ENCODE assay signal across 7 cellular contexts in genomic region chr7:94301024-94301588, GRCh38.
A peak's percentile ranks its signal among the peaks of the same experiment; 100 is the strongest.
DNase-seq lines count a peak whose midpoint lies in the region; ATAC-seq and TF ChIP-seq lines count a peak whose summit lies in the region.

No MANE protein-coding gene starts in this region.

- peaks cover 3% of the 10 kb centered on the region for H3K36me3 Mint-ChIP-seq in type B pancreatic cell
- H3K36me3 Mint-ChIP-seq in naive thymus-derived CD4-positive, alpha-beta T cell, result no peaks in the 10 kb centered on the region
- H3K36me3 Mint-ChIP-seq in CD14-positive monocyte, result no peaks in the 10 kb centered on the region

- no peaks in the 10 kb centered on the region for H3K9me3 ChIP-seq in naive thymus-derived CD4-positive, alpha-beta T cell (ENCODE audit: control insufficient read depth in 2 of 3, low read length in 3 of 3)

- no peaks in the 10 kb centered on the region for H3K36me3 ChIP-seq in naive thymus-derived CD4-positive, alpha-beta T cell (ENCODE audit: control insufficient read depth in 2 of 3, insufficient read depth in 3 of 3, low read length in 3 of 3)

- H3K27me3 Mint-ChIP-seq in type B pancreatic cell (no peaks in the 10 kb centered on the region), CD14-positive monocyte (ENCODE audit: low read depth in 3 of 3) (peaks cover 5 to 10% (median 7%) of the 10 kb centered on the region in 3 donors)
- peaks cover 0 to 15% (median 5%) of the 10 kb centered on the region in 5 donors for H3K27me3 Mint-ChIP-seq in naive thymus-derived CD4-positive, alpha-beta T cell

- no peaks in the 10 kb centered on the region for H3K4me1 ChIP-seq in naive thymus-derived CD4-positive, alpha-beta T cell (ENCODE audit: control insufficient read depth in 2 of 2, insufficient read depth in 2 of 2, low read length in 2 of 2)

- H3K27ac ChIP-seq in caudate nucleus (ENCODE audit: low read depth, low read length), result peak overlapping the region; percentile 37
- H3K27ac ChIP-seq in naive thymus-derived CD4-positive, alpha-beta T cell (ENCODE audit: low read depth, low read length), result no peak overlapping the region

- CTCF ChIA-PET in naive thymus-derived CD4-positive, alpha-beta T cell (lab: Charles Lee), result no interaction called here

- TF ChIP-seq CTCF in type B pancreatic cell (conservative IDR thresholded peaks at IDR 0.05) (peak; percentile 22), CD14-positive monocyte (IDR thresholded peaks at IDR 0.05) (no peak)

- no peak for ATAC-seq in GM21360 (IDR thresholded peaks at IDR 0.05; ENCODE audit: unreplicated experiment)
- no peak for ATAC-seq in naive thymus-derived CD4-positive, alpha-beta T cell

- DNase-seq in HuH-7.5 (ENCODE audit: low spot score) (peak; percentile 57), caudate nucleus (lab: John Stamatoyannopoulos, UW) (peak in 1 of 61 donors; percentile 4), left kidney (ENCODE audit: low read depth, low spot score) (peak; percentile 86), type B pancreatic cell (ENCODE audit: extremely low spot score, unreplicated experiment) (peak; percentile 72), CD14-positive monocyte (ENCODE audit: low spot score) (no peak)
- DNase-seq in naive thymus-derived CD4-positive, alpha-beta T cell, result no peak

- H3K4me3 Mint-ChIP-seq in type B pancreatic cell (peak overlapping the region; percentile 72), CD14-positive monocyte (no peak overlapping the region)
- no peak overlapping the region for H3K4me3 Mint-ChIP-seq in naive thymus-derived CD4-positive, alpha-beta T cell

- H3K4me1 Mint-ChIP-seq in type B pancreatic cell (ENCODE audit: unreplicated experiment) (peaks cover 46% of the 10 kb centered on the region), CD14-positive monocyte (no peaks in the 10 kb centered on the region)
- H3K4me1 Mint-ChIP-seq in naive thymus-derived CD4-positive, alpha-beta T cell, result no peaks in the 10 kb centered on the region

- intact Hi-C loops in naive thymus-derived CD4-positive, alpha-beta T cell (cut with micrococcal nuclease), result no loop called here
- intact Hi-C loops in CD14-positive monocyte (cut with micrococcal nuclease), result no loop called here

- H3K9me3 Mint-ChIP-seq in type B pancreatic cell (peaks cover 7% of the 10 kb centered on the region), CD14-positive monocyte (peaks cover 0 to 4% (median 2%) of the 10 kb centered on the region in 7 donors)
- H3K9me3 Mint-ChIP-seq in naive thymus-derived CD4-positive, alpha-beta T cell, result peaks cover 0 to 12% (median 3%) of the 10 kb centered on the region in 11 donors

- H3K27me3 ChIP-seq in naive thymus-derived CD4-positive, alpha-beta T cell (ENCODE audit: control insufficient read depth in 2 of 2, insufficient read depth in 2 of 2, low read length in 2 of 2), result no peaks in the 10 kb centered on the region

- POLR2A ChIA-PET in naive thymus-derived CD4-positive, alpha-beta T cell (lab: Charles Lee), result no interaction called here

- H3K27ac Mint-ChIP-seq in type B pancreatic cell (peak overlapping the region; percentile 77), CD14-positive monocyte (no peak overlapping the region)
- no peak overlapping the region for H3K27ac Mint-ChIP-seq in naive thymus-derived CD4-positive, alpha-beta T cell

- H3K4me3 ChIP-seq in naive thymus-derived CD4-positive, alpha-beta T cell (ENCODE audit: low read length), result no peak overlapping the region

Comparison
In these comparisons a context has a peak if more than half of its experiments do, and no peak if none do; other contexts are left out.
1. DNase-seq: peak in HuH-7.5 (single experiment), left kidney (single experiment) and type B pancreatic cell (single experiment); none in naive thymus-derived CD4-positive, alpha-beta T cell (0 of 9) and CD14-positive monocyte (single experiment).